Comparison of ENCODE assay signal across 24 cellular contexts in genomic region chr5:146817973-146818372, GRCh38.
"Had no signal": no experiment of that assay in that cellular context is flagged by ENCODE, and none has a peak within 500 bp of the region (broad histone marks: within the 10 kb centered on the region; RNA-seq: fewer than 3 reads in every experiment).

No MANE protein-coding gene starts in this region.

- DNase-seq: stimulated activated CD4-positive, alpha-beta T cell treated with anti-CD3 and anti-CD28 coated beads, Interleukin-2, amount 100 ng/mL, for 48 hours; stimulated activated CD4-positive, alpha-beta T cell treated with anti-CD3 and anti-CD28 coated beads, Interleukin-4, amount 100 ng/mL, for 1 hour; stimulated activated CD4-positive, alpha-beta T cell treated with anti-CD3 and anti-CD28 coated beads, Interleukin-4, amount 100 ng/mL, for 24 hours; stimulated activated CD4-positive, alpha-beta T cell treated with anti-CD3 and anti-CD28 coated beads, Interleukin-4, amount 100 ng/mL, for 4 hours; stimulated activated CD8-positive, alpha-beta memory T cell treated with anti-CD3 and anti-CD28 coated beads, Interleukin-4, amount 100 ng/mL, for 48 hours; stimulated activated naive B cell treated with anti-CD40 and anti-IgM and Interleukin-4, amounts not matched to agents 10 μg/mL and 1 μg/mL and 100 μg/mL, for 72 hours; stimulated activated naive CD4-positive, alpha-beta T cell; stimulated activated naive CD4-positive, alpha-beta T cell treated with Interleukin-2 at 50 U/mL for 16 hours; stimulated activated naive CD8-positive, alpha-beta T cell treated with anti-CD3 and anti-CD28 coated beads, Interleukin-15, amount 100 ng/mL, for 72 hours; stimulated activated naive CD8-positive, alpha-beta T cell treated with anti-CD3 and anti-CD28 coated beads, Interleukin-15, Interleukin-2, amounts not matched to agents 100 U/mL and 50 U/mL, for 24 hours; stomach; substantia nigra; testis; thyroid gland; tibial artery; transverse colon; trophoblast cell; upper lobe of left lung; upper lobe of right lung; uterus had no signal

- H3K36me3 ChIP-seq: stomach, suprapubic skin, thoracic aorta, thyroid gland, tibial artery, tibial nerve, transverse colon, upper lobe of left lung, upper lobe of right lung, uterus, vagina had no signal

- H3K4me3 ChIP-seq: stomach, suprapubic skin, testis, thoracic aorta, thyroid gland, tibial artery, tibial nerve, transverse colon, upper lobe of left lung, upper lobe of right lung, uterus, vagina had no signal

- H3K27ac ChIP-seq: stomach, suprapubic skin, testis, thoracic aorta, thyroid gland, tibial artery, transverse colon, upper lobe of left lung, upper lobe of right lung, uterus, vagina had no signal

- H3K27me3 ChIP-seq: stomach, suprapubic skin, testis, thyroid gland, tibial artery, tibial nerve, transverse colon, upper lobe of left lung, upper lobe of right lung, uterus, vagina had no signal

- H3K9me3 ChIP-seq: stomach, suprapubic skin, testis, thoracic aorta, thyroid gland, tibial artery, tibial nerve, transverse colon, upper lobe of left lung, upper lobe of right lung, uterus, vagina had no signal

- H3K4me1 ChIP-seq: suprapubic skin, testis, thyroid gland, transverse colon, upper lobe of right lung, uterus, vagina had no signal
